Comparison of ENCODE assay signal across 14 cellular contexts in genomic region chr13:49733181-49733951, GRCh38. TPM values are rescaled to one million over a fixed set of nuclear protein-coding genes. Genes with fewer than 3 reads are reported as not detected.
DNase-seq lines count a peak whose midpoint lies in the region; ATAC-seq and TF ChIP-seq lines count a peak whose summit lies in the region.
"Had no signal": no experiment of that assay in that cellular context is flagged by ENCODE, and none has a peak within 500 bp of the region (broad histone marks: within the 10 kb centered on the region; RNA-seq: fewer than 3 reads in every experiment).

No MANE protein-coding gene starts in this region.

- peaks cover 9% of the 10 kb centered on the region for H3K4me1 Mint-ChIP-seq in progenitor cell of endocrine pancreas (ENCODE audit: low read depth)
- H3K4me1 Mint-ChIP-seq in type B pancreatic cell (ENCODE audit: unreplicated experiment): peaks cover 5% of the 10 kb centered on the region
- H3K4me1 Mint-ChIP-seq: IgD-negative memory B cell had no signal

- CTCF ChIA-PET in GM10248 (lab: Yijun Ruan, JAX): interaction anchor here (0.7 kb wide), 1 partner anchor 10 kb away, joined by 3 read pairs; no protein-coding TSS in a partner anchor

- H3K27ac Mint-ChIP-seq in progenitor cell of endocrine pancreas (peak overlapping the region; percentile 89), type B pancreatic cell (no peak overlapping the region)
- H3K27ac Mint-ChIP-seq: IgD-negative memory B cell had no signal

- H3K4me3 Mint-ChIP-seq in progenitor cell of endocrine pancreas (ENCODE audit: low read depth): no peak overlapping the region
- H3K4me3 Mint-ChIP-seq in type B pancreatic cell: no peak overlapping the region
- H3K4me3 Mint-ChIP-seq: CD4-positive, alpha-beta memory T cell; IgD-negative memory B cell had no signal

- H3K36me3 Mint-ChIP-seq in progenitor cell of endocrine pancreas (ENCODE audit: insufficient read depth) (peaks cover 11% of the 10 kb centered on the region), type B pancreatic cell (peaks cover 16% of the 10 kb centered on the region)

- DNase-seq in HK-2 (ENCODE audit: unreplicated experiment) (peak; percentile 11), astrocyte of the hippocampus (ENCODE audit: low read depth, low spot score) (peak; percentile 3), iPS-NIHi11 (ENCODE audit: low spot score) (peak; percentile 17), progenitor cell of endocrine pancreas (ENCODE audit: low spot score, unreplicated experiment) (no peak), GM10248 (ENCODE audit: extremely low spot score) (no peak), type B pancreatic cell (ENCODE audit: extremely low spot score, unreplicated experiment) (no peak)
- DNase-seq: activated naive CD4-positive, alpha-beta T cell treated with Interleukin-2 at 50 U/mL for 16 hours; CD4-positive, alpha-beta memory T cell; central memory CD4-positive, alpha-beta T cell; NCI-H1436; NCI-H526 treated with DMSO at 0.1 percent for 48 hours; sigmoid colon had no signal

- POLR2A ChIA-PET in GM10248 (lab: Yijun Ruan, JAX): no interaction called here

- no peak for ATAC-seq in HG03442 (IDR thresholded peaks at IDR 0.05; ENCODE audit: unreplicated experiment)

- no peaks in the 10 kb centered on the region for H3K27me3 Mint-ChIP-seq in progenitor cell of endocrine pancreas
- H3K27me3 Mint-ChIP-seq in type B pancreatic cell: no peaks in the 10 kb centered on the region
- H3K27me3 Mint-ChIP-seq: CD4-positive, alpha-beta memory T cell; IgD-negative memory B cell had no signal

- H3K9me3 Mint-ChIP-seq in progenitor cell of endocrine pancreas (ENCODE audit: low read depth) (no peaks in the 10 kb centered on the region), type B pancreatic cell (no peaks in the 10 kb centered on the region)
- H3K9me3 Mint-ChIP-seq: CD4-positive, alpha-beta memory T cell; IgD-negative memory B cell had no signal

- TF ChIP-seq CTCF in progenitor cell of endocrine pancreas (IDR thresholded peaks at IDR 0.05; ENCODE audit: unreplicated experiment): no peak
- no peak for TF ChIP-seq CTCF in GM10248 (IDR thresholded peaks at IDR 0.05; ENCODE audit: control extremely low read depth, extremely low read depth, low read depth, missing control alignments)
- TF ChIP-seq CTCF in type B pancreatic cell (conservative IDR thresholded peaks at IDR 0.05): no peak

RNA-seq across cellular contexts. Expression of gene EBPL, which starts 42.1 kb away (rescaled TPM):
- total RNA-seq in progenitor cell of endocrine pancreas (53.9 and 61.9 TPM in 2 replicates), type B pancreatic cell (ENCODE audit: low replicate concordance) (32.2 and 56.5 TPM in 2 replicates)

RNA-seq across cellular contexts. Expression of gene KPNA3, which starts 59.1 kb away (rescaled TPM):
- total RNA-seq in progenitor cell of endocrine pancreas (56.3 and 57.3 TPM in 2 replicates), type B pancreatic cell (ENCODE audit: low replicate concordance) (36.5 and 40.1 TPM in 2 replicates)

Comparison
In these comparisons a context has a peak if more than half of its experiments do, and no peak if none do; other contexts are left out.
1. DNase-seq: peak in HK-2 (single experiment), astrocyte of the hippocampus (single experiment) and iPS-NIHi11 (single experiment); none in progenitor cell of endocrine pancreas (single experiment), GM10248 (single experiment) and type B pancreatic cell (single experiment).